21 cellular contexts compared by ENCODE assay signal in genomic region chr1:17607644-17608581, GRCh38.
"Had no signal": no experiment of that assay in that cellular context is flagged by ENCODE, and none has a peak within 500 bp of the region (broad histone marks: within the 10 kb centered on the region; RNA-seq: fewer than 3 reads in every experiment).

No MANE protein-coding gene starts in this region.

- H3K9me3 ChIP-seq: colonic mucosa, left lung, lower lobe of right lung, neutrophil, sigmoid colon, suprapubic skin, tibial nerve, upper lobe of right lung, vagina had no signal

- H3K4me1 Mint-ChIP-seq: immature natural killer cell; memory B cell; stimulated activated effector memory CD8-positive, alpha-beta T cell treated with anti-CD3 and anti-CD28 coated beads, Interleukin-12 subunit alpha, Interleukin-12 subunit beta, amount 100 ng/mL, for 72 hours had no signal

- H3K36me3 ChIP-seq: colonic mucosa, lower lobe of right lung, neutrophil, vagina had no signal

- H3K4me1 ChIP-seq: colonic mucosa had no signal

- FAIRE-seq: keratinocyte had no signal

- H3K27ac Mint-ChIP-seq: immature natural killer cell; memory B cell; natural killer cell treated with Interleukin-12 subunit alpha and Interleukin-12 subunit beta and Interleukin-15 and Interleukin-18, amount 100 ng/mL, for 72 hours; stimulated activated effector memory CD8-positive, alpha-beta T cell treated with anti-CD3 and anti-CD28 coated beads, Interleukin-12 subunit alpha, Interleukin-12 subunit beta, amount 100 ng/mL, for 72 hours had no signal

- H3K9me3 Mint-ChIP-seq: immature natural killer cell; memory B cell; natural killer cell treated with Interleukin-12 subunit alpha and Interleukin-12 subunit beta and Interleukin-15 and Interleukin-18, amount 100 ng/mL, for 72 hours; stimulated activated effector memory CD8-positive, alpha-beta T cell treated with anti-CD3 and anti-CD28 coated beads, Interleukin-12 subunit alpha, Interleukin-12 subunit beta, amount 100 ng/mL, for 72 hours had no signal

- DNase-seq: cerebellar nuclear complex; colonic mucosa; effector CD8-positive, alpha-beta T cell; immature natural killer cell; left lung; lower lobe of right lung; posterior cingulate gyrus; sigmoid colon; stimulated activated CD8-positive, alpha-beta memory T cell treated with anti-CD3 and anti-CD28 coated beads, Interleukin-4, amount 100 ng/mL, for 48 hours; stimulated activated naive CD8-positive, alpha-beta T cell treated with anti-CD3 and anti-CD28 coated beads, Interleukin-15, Interleukin-2, amounts not matched to agents 100 U/mL and 50 U/mL, for 24 hours; upper lobe of right lung had no signal

- H3K4me3 ChIP-seq: colonic mucosa, dorsolateral prefrontal cortex, left lung, lower lobe of right lung, sigmoid colon, skin epidermis, suprapubic skin, tibial nerve, upper lobe of right lung, vagina had no signal

- H3K27ac ChIP-seq: colonic mucosa, left lung, lower lobe of right lung, neutrophil, skin epidermis, suprapubic skin, upper lobe of right lung had no signal

- ATAC-seq: natural killer cell treated with Interleukin-12 subunit alpha and Interleukin-12 subunit beta and Interleukin-15 and Interleukin-18, amount 100 ng/mL, for 72 hours; stimulated activated effector memory CD8-positive, alpha-beta T cell treated with anti-CD3 and anti-CD28 coated beads, Interleukin-12 subunit alpha, Interleukin-12 subunit beta, amount 100 ng/mL, for 72 hours; stimulated activated naive CD8-positive, alpha-beta T cell treated with anti-CD3 and anti-CD28 coated beads, Interleukin-15, Interleukin-2, amounts not matched to agents 100 U/mL and 50 U/mL, for 24 hours had no signal

- H3K4me3 Mint-ChIP-seq: immature natural killer cell; memory B cell; natural killer cell treated with Interleukin-12 subunit alpha and Interleukin-12 subunit beta and Interleukin-15 and Interleukin-18, amount 100 ng/mL, for 72 hours; stimulated activated effector memory CD8-positive, alpha-beta T cell treated with anti-CD3 and anti-CD28 coated beads, Interleukin-12 subunit alpha, Interleukin-12 subunit beta, amount 100 ng/mL, for 72 hours had no signal

- H3K27me3 ChIP-seq: colonic mucosa, dorsolateral prefrontal cortex, sigmoid colon, suprapubic skin, tibial nerve, upper lobe of right lung, vagina had no signal

- H3K36me3 Mint-ChIP-seq: immature natural killer cell; memory B cell; natural killer cell treated with Interleukin-12 subunit alpha and Interleukin-12 subunit beta and Interleukin-15 and Interleukin-18, amount 100 ng/mL, for 72 hours; stimulated activated effector memory CD8-positive, alpha-beta T cell treated with anti-CD3 and anti-CD28 coated beads, Interleukin-12 subunit alpha, Interleukin-12 subunit beta, amount 100 ng/mL, for 72 hours had no signal
